ENCODE assay signal across 1 cellular context in the genomic region with DNA sequence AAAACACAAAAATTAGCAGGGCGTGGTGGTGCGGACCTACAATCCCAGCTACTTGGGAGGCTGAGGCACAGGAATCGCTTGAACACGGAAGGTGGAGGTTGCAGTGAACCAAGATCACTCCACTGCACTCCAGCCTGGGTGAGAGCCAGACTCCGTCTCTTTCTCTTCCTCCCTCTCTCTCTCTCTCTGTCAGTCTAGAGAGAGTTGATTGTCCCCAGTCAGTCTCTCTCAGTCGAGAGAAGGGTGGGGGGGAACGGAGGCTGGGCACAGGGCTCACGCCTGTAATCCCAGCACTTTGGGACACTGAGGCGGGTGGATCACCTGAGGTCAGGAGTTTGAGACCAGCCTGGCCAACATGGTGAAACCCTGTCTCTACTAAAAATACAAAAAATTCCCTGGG. TPM values are rescaled to one million over a fixed set of nuclear protein-coding genes. Genes with fewer than 3 reads are reported as not detected.
"Had no signal": no experiment of that assay in that cellular context is flagged by ENCODE, and none has a peak within 500 bp of the region (broad histone marks: within the 10 kb centered on the region; RNA-seq: fewer than 3 reads in every experiment).

No MANE protein-coding gene starts in this region.

RNA-seq across cellular contexts. Expression of a gene that starts 10.3 kb away (rescaled TPM):
- total RNA-seq: M059J had no signal
